ENCODE assay signal across 14 cellular contexts in genomic region chr1:50950396-50950795, GRCh38. TPM values are rescaled to one million over a fixed set of nuclear protein-coding genes. Genes with fewer than 3 reads are reported as not detected.
DNase-seq lines count a peak whose midpoint lies in the region; ATAC-seq, FAIRE-seq and TF ChIP-seq lines count a peak whose summit lies in the region.
"Had no signal": no experiment of that assay in that cellular context is flagged by ENCODE, and none has a peak within 500 bp of the region (broad histone marks: within the 10 kb centered on the region; RNA-seq: fewer than 3 reads in every experiment).

No MANE protein-coding gene starts in this region.

- no peaks in the 10 kb centered on the region for H3K4me1 Mint-ChIP-seq in H9

- DNase-seq in K562 (ENCODE audit: extremely low read depth in 1 of 4, low spot score in 3 of 4) (no peak), mucosa of descending colon (no peak), NCI-H146 (lab: John Stamatoyannopoulos, UW) (no peak), CD1c-positive myeloid dendritic cell (ENCODE audit: extremely low spot score) (no peak), H9 (no peak)
- DNase-seq: ACHN; CD8-positive, alpha-beta memory T cell; DMS53; GF-D8; GM23248 had no signal

- H3K14ac ChIP-seq in H9 (ENCODE audit: insufficient read depth, low read length): no peak overlapping the region

- peaks cover 5 to 7% of the 10 kb centered on the region in 2 experiments; a peak in 3 of 5 replicates for H3K9me3 Mint-ChIP-seq in H9
- H3K9me3 Mint-ChIP-seq: CD14-positive monocyte; CD8-positive, alpha-beta memory T cell had no signal

- no peak for FAIRE-seq in K562 (lab: Jason Lieb, UNC)
- FAIRE-seq: H54 had no signal

- H3K27me3 ChIP-seq in BLaER1 treated with 17β-estradiol and CSF1 and Interleukin-3, amounts not matched to agents 10 nM and 100 nM: no peaks in the 10 kb centered on the region
- no peaks in the 10 kb centered on the region for H3K27me3 ChIP-seq in K562 (ENCODE audit: control insufficient read depth in 2 of 2, insufficient read depth in 2 of 2, low read length in 2 of 2)
- H3K27me3 ChIP-seq in H9 (ENCODE audit: insufficient read depth, low read length): no peaks in the 10 kb centered on the region

- peaks cover 0 to 32% (median 17%) of the 10 kb centered on the region in 11 experiments; a peak in 15 of 22 replicates for H3K36me3 ChIP-seq in BLaER1 treated with 17β-estradiol and CSF1 and Interleukin-3, amounts not matched to agents 10 nM and 100 nM
- H3K36me3 ChIP-seq in HEK293 (ENCODE audit: control insufficient read depth in 2 of 2, insufficient read depth in 1 of 2, low read length in 2 of 2) (peaks cover 0 to 8% of the 10 kb centered on the region in 2 experiments; a peak in 1 of 3 replicates), K562 (ENCODE audit: control insufficient read depth, insufficient read depth, low read length) (peaks cover 56% of the 10 kb centered on the region), mucosa of descending colon (ENCODE audit: low read depth) (no peaks in the 10 kb centered on the region)

- no peak for TF ChIP-seq POLR2A in K562 (conservative IDR thresholded peaks at IDR 0.05)

- H3K27ac Mint-ChIP-seq in H9: no peak overlapping the region

- no peak overlapping the region for H3K18ac ChIP-seq in H9 (ENCODE audit: insufficient read length, low read depth, low read length)

- H4K5ac ChIP-seq in H9 (ENCODE audit: insufficient read length, low read depth, low read length): no peak overlapping the region

- peak overlapping the region; percentile 1 to 79 (median 71); a peak in 20 of 22 replicates for H3K4me2 ChIP-seq in BLaER1 treated with 17β-estradiol and CSF1 and Interleukin-3, amounts not matched to agents 10 nM and 100 nM
- no peak overlapping the region for H3K4me2 ChIP-seq in K562 (ENCODE audit: insufficient read depth, low read length)
- H3K4me2 ChIP-seq in H9 (ENCODE audit: insufficient read depth, insufficient read length, low read length): no peak overlapping the region

- no peak overlapping the region for H3K27ac ChIP-seq in BLaER1 treated with 17β-estradiol and CSF1 and Interleukin-3, amounts not matched to agents 10 nM and 100 nM
- no peak overlapping the region; the same call in 1 of the 2 replicates for H3K27ac ChIP-seq in HEK293 (ENCODE audit: extremely low read depth, low read depth, low read length)
- H3K27ac ChIP-seq in K562 (ENCODE audit: extremely low read depth, low read depth, low read length): no peak overlapping the region
- H3K27ac ChIP-seq in H9 (ENCODE audit: insufficient read length, low read depth, low read length): no peak overlapping the region
- H3K27ac ChIP-seq: GM23248 had no signal

- in situ Hi-C loops in K562 (cut with MboI): no loop called here

- no peak overlapping the region for H3K4me3 Mint-ChIP-seq in H9
- H3K4me3 Mint-ChIP-seq: CD14-positive monocyte; CD8-positive, alpha-beta memory T cell had no signal

- H3K36me3 Mint-ChIP-seq in H9 (ENCODE audit: insufficient read depth in 1 of 3, low read depth in 3 of 3): peaks cover 5 to 16% (median 13%) of the 10 kb centered on the region in 3 experiments; a peak in 6 of 7 replicates

- H3K79me2 ChIP-seq in K562 (ENCODE audit: control insufficient read depth, insufficient read depth, low read length): peaks cover 87% of the 10 kb centered on the region
- H3K79me2 ChIP-seq in H9 (ENCODE audit: insufficient read depth, low read length): peaks cover 14% of the 10 kb centered on the region; the same call in 1 of the 2 replicates

- H3K23ac ChIP-seq in H9 (ENCODE audit: insufficient read length, low read depth, low read length): no peak overlapping the region

- H2AFZ ChIP-seq in K562 (ENCODE audit: low read depth, low read length): no peak overlapping the region
- H2AFZ ChIP-seq in H9 (ENCODE audit: low read length): no peak overlapping the region
- H2AFZ ChIP-seq: GM23248 had no signal

- no peak overlapping the region for H3K56ac ChIP-seq in H9 (ENCODE audit: insufficient read length, low read depth, low read length)

- H3T11ph ChIP-seq in H9 (ENCODE audit: low read length): no peak overlapping the region

- no peak overlapping the region for H3K9ac ChIP-seq in BLaER1 treated with 17β-estradiol and CSF1 and Interleukin-3, amounts not matched to agents 10 nM and 100 nM
- no peak overlapping the region for H3K9ac ChIP-seq in K562 (ENCODE audit: insufficient read depth in 1 of 2, low read depth in 2 of 2, low read length in 2 of 2)
- no peak overlapping the region for H3K9ac ChIP-seq in H9 (ENCODE audit: extremely low read depth, insufficient read length, low read length)
- H3K9ac ChIP-seq: GM23248 had no signal

- no peak overlapping the region for H2BK5ac ChIP-seq in H9 (ENCODE audit: insufficient read length, low read length)

- no peak overlapping the region for H2AK5ac ChIP-seq in H9 (ENCODE audit: insufficient read length, low read length)

- no peak overlapping the region for H2BK120ac ChIP-seq in H9 (ENCODE audit: low read depth, low read length, poor library complexity, severe bottlenecking)

- no peak overlapping the region for H3K4ac ChIP-seq in H9 (ENCODE audit: low read depth, low read length)

- ATAC-seq in K562: peak; percentile 19
- peak; percentile 69 for ATAC-seq in mucosa of descending colon

- H3K27me3 Mint-ChIP-seq in H9 (ENCODE audit: low read depth): no peaks in the 10 kb centered on the region
- H3K27me3 Mint-ChIP-seq: CD8-positive, alpha-beta memory T cell had no signal

- no peak overlapping the region for H3K4me3 ChIP-seq in BLaER1 treated with 17β-estradiol and CSF1 and Interleukin-3, amounts not matched to agents 10 nM and 100 nM
- H3K4me3 ChIP-seq in HEK293 (ENCODE audit: low read depth, low read length) (no peak overlapping the region), K562 (no peak overlapping the region), mucosa of descending colon (no peak overlapping the region)
- H3K4me3 ChIP-seq: GM23248 had no signal

- no peak overlapping the region for H4K91ac ChIP-seq in H9 (ENCODE audit: insufficient read length, low read depth, low read length)

- H3K4me1 ChIP-seq in BLaER1 treated with 17β-estradiol and CSF1 and Interleukin-3, amounts not matched to agents 10 nM and 100 nM: peaks cover 23 to 34% (median 29%) of the 10 kb centered on the region in 10 experiments
- H3K4me1 ChIP-seq in HEK293 (ENCODE audit: control insufficient read depth, insufficient read depth, low read length): no peaks in the 10 kb centered on the region
- peaks cover 3 to 4% of the 10 kb centered on the region in 2 experiments; a peak in 1 of 5 replicates for H3K4me1 ChIP-seq in K562 (replicated peaks in 1 of 2; ENCODE audit: control insufficient read depth in 2 of 2, insufficient read depth in 2 of 2, low read length in 2 of 2)
- H3K4me1 ChIP-seq in mucosa of descending colon (ENCODE audit: low read depth): peaks cover 2% of the 10 kb centered on the region
- H3K4me1 ChIP-seq in H9 (ENCODE audit: insufficient read depth, low read length): no peaks in the 10 kb centered on the region

- no peak overlapping the region for H2BK20ac ChIP-seq in H9 (ENCODE audit: low read depth, low read length, poor library complexity, severe bottlenecking)

- H3K23me2 ChIP-seq in H9 (ENCODE audit: insufficient read length, low read depth, low read length, poor library complexity, severe bottlenecking): no peaks in the 10 kb centered on the region

- BruUV-seq in K562 (replicated peaks; lab: Mats Ljungman, UMichigan): no TSS peak

- no peak overlapping the region for H2BK15ac ChIP-seq in H9 (ENCODE audit: low read depth, low read length)

- TF ChIP-seq EP300 in K562 (IDR thresholded peaks at IDR 0.05; ENCODE audit: low read length): no peak

- TF ChIP-seq CTCF in HEK293 (tag by site-specific recombination; IDR thresholded peaks at IDR 0.05) (no peak), K562 (IDR thresholded peaks at IDR 0.05 in 2 of 3, conservative IDR thresholded peaks at IDR 0.05 in 1 of 3; ENCODE audit: insufficient read depth in 2 of 3, low read depth in 1 of 3, low read length in 3 of 3) (no peak), mucosa of descending colon (IDR thresholded peaks at IDR 0.05) (no peak), H9 (conservative IDR thresholded peaks at IDR 0.05) (no peak)

- peaks cover 10% of the 10 kb centered on the region for H3K79me1 ChIP-seq in H9 (ENCODE audit: insufficient read depth, low read depth, low read length, poor library complexity, severe bottlenecking)

- no peak overlapping the region for H2BK12ac ChIP-seq in H9 (ENCODE audit: insufficient read length, low read depth, low read length)

- POLR2A ChIA-PET in HEK293 (lab: Yijun Ruan, JAX) (no interaction called here), K562 (lab: Yijun Ruan, JAX) (interaction anchor here (0.8 to 8.5 kb wide), 6 partner anchors 9 to 71 kb away, joined by 3 to 43 read pairs (median 4); partner anchors contain the start of gene FAF1)

- WGBS in K562 (ENCODE audit: insufficient coverage, low coverage, missing lambda C conversion rate): 0% methylated on average over 1 of the region's 1 CpG
- no CpG with 5 or more reads among the region's 1 CpG for WGBS in H9 (ENCODE audit: extremely low coverage, insufficient read length, low lambda C conversion rate)

- intact Hi-C loops in K562 (cut with micrococcal nuclease): no loop called here
- intact Hi-C loops in mucosa of descending colon (cut with DNase I, micrococcal nuclease): no loop called here

- peaks cover 0 to 12% (median 4%) of the 10 kb centered on the region in 11 experiments; a peak in 5 of 22 replicates for H3K9me3 ChIP-seq in BLaER1 treated with 17β-estradiol and CSF1 and Interleukin-3, amounts not matched to agents 10 nM and 100 nM (replicated peaks in 1 of 11)
- H3K9me3 ChIP-seq in HEK293 (ENCODE audit: control insufficient read depth, insufficient read depth, low read depth, low read length): no peaks in the 10 kb centered on the region
- H3K9me3 ChIP-seq in K562 (replicated peaks; ENCODE audit: control insufficient read depth, insufficient read depth, low read depth, low read length): no peaks in the 10 kb centered on the region
- H3K9me3 ChIP-seq in mucosa of descending colon: no peaks in the 10 kb centered on the region
- H3K9me3 ChIP-seq in H9 (ENCODE audit: control insufficient read depth, low read depth, low read length): no peaks in the 10 kb centered on the region

- no peaks in the 10 kb centered on the region for H3K9me1 ChIP-seq in K562 (ENCODE audit: control insufficient read depth, insufficient read depth, low read length)

- peaks cover 12 to 79% (median 57%) of the 10 kb centered on the region in 11 experiments; a peak in 18 of 22 replicates for H4K20me1 ChIP-seq in BLaER1 treated with 17β-estradiol and CSF1 and Interleukin-3, amounts not matched to agents 10 nM and 100 nM
- H4K20me1 ChIP-seq in K562 (replicated peaks; ENCODE audit: control insufficient read depth, insufficient read depth, low read length) (peaks cover 25% of the 10 kb centered on the region), H9 (ENCODE audit: control insufficient read depth, insufficient read depth, insufficient read length) (no peaks in the 10 kb centered on the region)

- H4K8ac ChIP-seq in H9 (replicated peaks; ENCODE audit: insufficient read length, low read depth, low read length): no peak overlapping the region

- CTCF ChIA-PET in HEK293 (lab: Yijun Ruan, JAX) (interaction anchor here (1.8 kb wide), 1 partner anchor 21 kb away, joined by 6 read pairs; no protein-coding TSS in a partner anchor), K562 (lab: Yijun Ruan, JAX; ENCODE audit: low intra/inter-chr PET ratio) (no interaction called here)

- TF ChIP-seq RAD21 in K562 (CRISPR knock-in tag; conservative IDR thresholded peaks at IDR 0.05 in 1 of 2, IDR thresholded peaks at IDR 0.05 in 1 of 2): no peak

RNA-seq across cellular contexts. Expression of gene FAF1, which starts 9.7 kb away (rescaled TPM):
- 281 and 434 TPM in 2 replicates for total RNA-seq in K562 (2011; cell fraction: chromatin; rRNA removed; ENCODE audit: low replicate concordance)
- total RNA-seq in K562 (2011; cell fraction: nucleolus; rRNA removed): 44.0 and 67.8 TPM in 2 replicates
- 165 and 180 TPM in 2 replicates for total RNA-seq in K562 (2011; cell fraction: nucleoplasm; rRNA removed)
- 76.3 and 76.7 TPM in 2 replicates for total RNA-seq in K562 (2014; rRNA removed)
- 225 and 267 TPM in 2 replicates for total RNA-seq in K562 (2014; rRNA removed; fragmentation: Illumina TruSeq; extraction: Trizol)
- total RNA-seq in K562 (2015; rRNA removed; fragmentation: Illumina TruSeq; extraction: Trizol): 163 and 176 TPM in 2 replicates
- 186 and 190 TPM in 2 replicates for total RNA-seq in K562 (2021)
- 88.2 and 118 TPM in 2 replicates for polyA plus RNA-seq in K562 (2011; rRNA removed)
- polyA plus RNA-seq in K562 (2011; cell fraction: cytosol; rRNA removed): 12.0 and 44.0 TPM in 2 replicates
- 30.1 and 41.4 TPM in 2 replicates for polyA plus RNA-seq in K562 (2011; cell fraction: nucleus; rRNA removed)
- 144 and 167 TPM in 2 replicates for polyA plus RNA-seq in K562 (2012)
- 186 and 212 TPM in 2 replicates for polyA plus RNA-seq in K562 (2014; fragmentation: Illumina TruSeq; extraction: Trizol)
- polyA plus RNA-seq in K562 (2014; fragmentation: Nextera tagmentation; extraction: Ambion mirVana): 10 to 100 TPM; 48.7 to 60.9 TPM
- polyA plus RNA-seq in K562 (2014; rRNA removed): 78.9 and 92.7 TPM in 2 replicates
- polyA minus RNA-seq in K562 (2011; rRNA and poly(A)+ RNA removed): 295 and 351 TPM in 2 replicates
- polyA minus RNA-seq in K562 (2011; cell fraction: cytosol; rRNA and poly(A)+ RNA removed): 85.8 and 99.9 TPM in 2 replicates
- 46.4 and 174 TPM in 2 replicates for polyA minus RNA-seq in K562 (2011; cell fraction: nucleus; rRNA and poly(A)+ RNA removed)
- total RNA-seq in mucosa of descending colon: 10 to 100 TPM; 48.6 to 70.9 (median 57.7) TPM
- total RNA-seq in H9 (2021): 58.5 and 60.8 TPM in 2 replicates

RNA-seq across cellular contexts. Expression of gene CDKN2C, which starts 19.6 kb away (rescaled TPM):
- 15.8 and 16.4 TPM in 2 replicates for total RNA-seq in K562 (2011; cell fraction: chromatin; rRNA removed; ENCODE audit: low replicate concordance)
- 19.7 and 20.7 TPM in 2 replicates for total RNA-seq in K562 (2011; cell fraction: nucleolus; rRNA removed)
- 19.7 and 23.7 TPM in 2 replicates for total RNA-seq in K562 (2011; cell fraction: nucleoplasm; rRNA removed)
- total RNA-seq in K562 (2014; rRNA removed) (74.3 and 82.0 TPM in 2 replicates), K562 (2014; rRNA removed; fragmentation: Illumina TruSeq; extraction: Trizol) (38.2 and 41.3 TPM in 2 replicates), K562 (2015; rRNA removed; fragmentation: Illumina TruSeq; extraction: Trizol) (64.5 and 67.1 TPM in 2 replicates), K562 (2021) (56.7 and 62.2 TPM in 2 replicates), mucosa of descending colon (10 to 100 TPM in 2 of 3 donors, 1 to 10 TPM in 1; 4.4 to 20.7 (median 14.8) TPM), H9 (2021) (not detected in 2 replicates)
- polyA plus RNA-seq in K562 (2011; rRNA removed) (27.0 and 28.5 TPM in 2 replicates), K562 (2014; fragmentation: Illumina TruSeq; extraction: Trizol) (40.5 and 45.9 TPM in 2 replicates), K562 (2014; fragmentation: Nextera tagmentation; extraction: Ambion mirVana) (10 to 100 TPM; 11.9 to 18.2 TPM), K562 (2014; rRNA removed) (56.3 and 56.4 TPM in 2 replicates)
- 30.9 and 35.2 TPM in 2 replicates for polyA plus RNA-seq in K562 (2011; cell fraction: cytosol; rRNA removed)
- 17.3 and 17.5 TPM in 2 replicates for polyA plus RNA-seq in K562 (2011; cell fraction: nucleus; rRNA removed)
- polyA plus RNA-seq in K562 (2012): 67.6 and 71.5 TPM in 2 replicates
- 25.9 and 29.4 TPM in 2 replicates for polyA minus RNA-seq in K562 (2011; rRNA and poly(A)+ RNA removed)
- polyA minus RNA-seq in K562 (2011; cell fraction: cytosol; rRNA and poly(A)+ RNA removed): 17.3 and 18.8 TPM in 2 replicates
- polyA minus RNA-seq in K562 (2011; cell fraction: nucleus; rRNA and poly(A)+ RNA removed): 17.5 and 42.1 TPM in 2 replicates

Comparison
In these comparisons a context has a peak if more than half of its experiments do, and no peak if none do; other contexts are left out.
1. H3K4me2 ChIP-seq: peak in BLaER1 treated with 17β-estradiol and CSF1 and Interleukin-3, amounts not matched to agents 10 nM and 100 nM (11 of 11); none in K562 (single experiment) and H9 (single experiment).